ENCODE assay signal across 21 cellular contexts in genomic region chr10:50586740-50587088, GRCh38.
"Had no signal": no experiment of that assay in that cellular context is flagged by ENCODE, and none has a peak within 500 bp of the region (broad histone marks: within the 10 kb centered on the region; RNA-seq: fewer than 3 reads in every experiment).

No MANE protein-coding gene starts in this region.

- H3K9me3 Mint-ChIP-seq: activated naive CD8-positive, alpha-beta T cell treated with anti-CD3 and anti-CD28 coated beads, Interleukin-2, amount 50 U/mL, for 24 hours; activated T-helper 1 cell treated with anti-CD3 and anti-CD28 coated beads, Interleukin-12 subunit alpha, Interleukin-12 subunit beta, Interleukin-2, Interleukin-4 antibody, amounts not matched to agents 30 ng/mL and 10 ng/mL and 1 ng/mL, durations not matched to agents 14 hours and 24 hours and 36 hours had no signal

- H3K9me3 ChIP-seq: body of pancreas, heart right ventricle, spleen, thoracic aorta, upper lobe of left lung had no signal

- DNase-seq: activated CD4-positive, alpha-beta T cell treated with anti-CD3 and anti-CD28 coated beads for 1 hour; activated CD4-positive, alpha-beta T cell treated with anti-CD3 and anti-CD28 coated beads, Interleukin-2, amount 50 U/mL, for 1 hour; activated CD8-positive, alpha-beta T cell treated with anti-CD3 and anti-CD28 coated beads, Interleukin-2, amount 10 ng/mL, durations not matched to agents 7 days and 5 days; activated gamma-delta T cell; activated naive CD4-positive, alpha-beta T cell treated with anti-CD3 and anti-CD28 coated beads, Interleukin-2, amount 50 U/mL, for 16 hours; activated naive CD8-positive, alpha-beta T cell treated with anti-CD3 and anti-CD28 coated beads, Interleukin-2, amount 50 U/mL, for 24 hours; body of pancreas; dorsolateral prefrontal cortex; heart right ventricle; islet precursor cell; left colon; nucleus accumbens; retina; spleen; stimulated activated CD4-positive, alpha-beta T cell treated with anti-CD3 and anti-CD28 coated beads, Interleukin-4, amount 100 ng/mL, for 1 hour; stimulated activated naive CD4-positive, alpha-beta T cell; WERI-Rb-1 had no signal

- ATAC-seq: activated CD8-positive, alpha-beta T cell treated with anti-CD3 and anti-CD28 coated beads, Interleukin-2, amount 10 ng/mL, durations not matched to agents 7 days and 5 days; activated naive CD8-positive, alpha-beta T cell treated with anti-CD3 and anti-CD28 coated beads, Interleukin-2, amount 50 U/mL, for 24 hours; body of pancreas; left colon had no signal

- H3K4me3 Mint-ChIP-seq: activated CD8-positive, alpha-beta T cell treated with anti-CD3 and anti-CD28 coated beads, Interleukin-2, amount 10 ng/mL, durations not matched to agents 7 days and 5 days; activated naive CD8-positive, alpha-beta T cell treated with anti-CD3 and anti-CD28 coated beads, Interleukin-2, amount 50 U/mL, for 24 hours; activated T-helper 1 cell treated with anti-CD3 and anti-CD28 coated beads, Interleukin-12 subunit alpha, Interleukin-12 subunit beta, Interleukin-2, Interleukin-4 antibody, amounts not matched to agents 30 ng/mL and 10 ng/mL and 1 ng/mL, durations not matched to agents 14 hours and 24 hours and 36 hours had no signal

- H3K27ac Mint-ChIP-seq: activated CD8-positive, alpha-beta T cell treated with anti-CD3 and anti-CD28 coated beads, Interleukin-2, amount 10 ng/mL, durations not matched to agents 7 days and 5 days; activated naive CD8-positive, alpha-beta T cell treated with anti-CD3 and anti-CD28 coated beads, Interleukin-2, amount 50 U/mL, for 24 hours; activated T-helper 1 cell treated with anti-CD3 and anti-CD28 coated beads, Interleukin-12 subunit alpha, Interleukin-12 subunit beta, Interleukin-2, Interleukin-4 antibody, amounts not matched to agents 30 ng/mL and 10 ng/mL and 1 ng/mL, durations not matched to agents 14 hours and 24 hours and 36 hours had no signal

- H3K36me3 ChIP-seq: WERI-Rb-1 had no signal

- H3K27me3 ChIP-seq: body of pancreas, dorsolateral prefrontal cortex, heart right ventricle, spleen, upper lobe of left lung had no signal

- H3K4me3 ChIP-seq: body of pancreas, dorsolateral prefrontal cortex, heart right ventricle, spleen, thoracic aorta, upper lobe of left lung had no signal

- H3K27me3 Mint-ChIP-seq: activated naive CD8-positive, alpha-beta T cell treated with anti-CD3 and anti-CD28 coated beads, Interleukin-2, amount 50 U/mL, for 24 hours had no signal

- H3K27ac ChIP-seq: body of pancreas, dorsolateral prefrontal cortex, heart right ventricle, spleen, thoracic aorta, upper lobe of left lung, WERI-Rb-1 had no signal

- FAIRE-seq: colon had no signal
